In the genomic region with DNA sequence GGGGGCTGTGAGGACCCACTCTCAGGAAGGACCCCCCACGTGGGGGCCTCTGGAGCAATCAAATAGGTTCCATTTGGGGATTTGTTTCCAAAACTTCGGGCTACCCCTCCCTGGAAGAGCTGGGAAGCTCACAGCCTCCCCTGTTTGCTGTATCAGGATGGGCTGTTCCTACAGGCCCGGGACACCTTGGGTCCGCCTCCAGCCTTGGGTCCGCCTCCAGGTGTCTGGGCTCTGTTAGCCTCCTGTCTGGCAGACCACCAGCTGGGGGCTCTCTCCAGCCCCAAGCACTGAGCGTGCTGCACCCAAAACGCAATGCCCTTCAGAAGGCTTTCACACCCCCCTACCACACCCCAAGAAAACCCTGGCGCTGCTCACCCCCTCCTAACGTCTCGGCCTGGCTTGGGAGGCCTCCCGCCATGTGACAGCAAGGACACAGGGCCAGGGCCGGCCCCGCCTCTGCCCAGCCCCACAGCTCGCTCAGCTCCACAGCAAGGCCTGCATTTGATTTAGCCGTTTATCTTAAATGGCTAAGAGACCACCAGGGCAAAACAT, we compare ENCODE assay signal across 1 cellular context.
A peak's percentile ranks its signal among the peaks of the same experiment; 100 is the strongest.
TF ChIP-seq lines count a peak whose summit lies in the region.

No MANE protein-coding gene starts in this region.

TF ChIP-seq in HEK293, 187 proteins besides CTCF, POLR2A, EP300 and RAD21 (continued from another document and continues in another):
- no peak for TF ChIP-seq PRDM2 (tag by site-specific recombination; IDR thresholded peaks at IDR 0.05; ENCODE audit: borderline replicate concordance)
- TF ChIP-seq ZNF362 (tag by site-specific recombination; IDR thresholded peaks at IDR 0.05) = no peak
- TF ChIP-seq GLI4 (tag by site-specific recombination; IDR thresholded peaks at IDR 0.05) = no peak
- no peak for TF ChIP-seq ZNF692 (tag by site-specific recombination; IDR thresholded peaks at IDR 0.05)
- TF ChIP-seq, protein P1, sequence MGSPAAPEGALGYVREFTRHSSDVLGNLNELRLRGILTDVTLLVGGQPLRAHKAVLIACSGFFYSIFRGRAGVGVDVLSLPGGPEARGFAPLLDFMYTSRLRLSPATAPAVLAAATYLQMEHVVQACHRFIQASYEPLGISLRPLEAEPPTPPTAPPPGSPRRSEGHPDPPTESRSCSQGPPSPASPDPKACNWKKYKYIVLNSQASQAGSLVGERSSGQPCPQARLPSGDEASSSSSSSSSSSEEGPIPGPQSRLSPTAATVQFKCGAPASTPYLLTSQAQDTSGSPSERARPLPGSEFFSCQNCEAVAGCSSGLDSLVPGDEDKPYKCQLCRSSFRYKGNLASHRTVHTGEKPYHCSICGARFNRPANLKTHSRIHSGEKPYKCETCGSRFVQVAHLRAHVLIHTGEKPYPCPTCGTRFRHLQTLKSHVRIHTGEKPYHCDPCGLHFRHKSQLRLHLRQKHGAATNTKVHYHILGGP (tag by site-specific recombination; IDR thresholded peaks at IDR 0.05) = no peak
- no peak for TF ChIP-seq ZNF621 (tag by site-specific recombination; IDR thresholded peaks at IDR 0.05)
- TF ChIP-seq, protein P2, sequence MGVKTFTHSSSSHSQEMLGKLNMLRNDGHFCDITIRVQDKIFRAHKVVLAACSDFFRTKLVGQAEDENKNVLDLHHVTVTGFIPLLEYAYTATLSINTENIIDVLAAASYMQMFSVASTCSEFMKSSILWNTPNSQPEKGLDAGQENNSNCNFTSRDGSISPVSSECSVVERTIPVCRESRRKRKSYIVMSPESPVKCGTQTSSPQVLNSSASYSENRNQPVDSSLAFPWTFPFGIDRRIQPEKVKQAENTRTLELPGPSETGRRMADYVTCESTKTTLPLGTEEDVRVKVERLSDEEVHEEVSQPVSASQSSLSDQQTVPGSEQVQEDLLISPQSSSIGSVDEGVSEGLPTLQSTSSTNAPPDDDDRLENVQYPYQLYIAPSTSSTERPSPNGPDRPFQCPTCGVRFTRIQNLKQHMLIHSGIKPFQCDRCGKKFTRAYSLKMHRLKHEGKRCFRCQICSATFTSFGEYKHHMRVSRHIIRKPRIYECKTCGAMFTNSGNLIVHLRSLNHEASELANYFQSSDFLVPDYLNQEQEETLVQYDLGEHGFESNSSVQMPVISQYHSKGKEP (tag by site-specific recombination; IDR thresholded peaks at IDR 0.05) = no peak
- TF ChIP-seq ZNF555 (tag by site-specific recombination; conservative IDR thresholded peaks at IDR 0.05) = no peak
- no peak for TF ChIP-seq ZNF146 (tag by site-specific recombination; IDR thresholded peaks at IDR 0.05)
- no peak for TF ChIP-seq ZSCAN4 (tag by site-specific recombination; IDR thresholded peaks at IDR 0.05)
- TF ChIP-seq ZNF707 (tag by site-specific recombination; IDR thresholded peaks at IDR 0.05) = no peak
- no peak for TF ChIP-seq TRIM28 (IDR thresholded peaks at IDR 0.05; ENCODE audit: borderline replicate concordance, low read length)
- TF ChIP-seq SCRT1 (tag by site-specific recombination; IDR thresholded peaks at IDR 0.05; ENCODE audit: borderline replicate concordance) = no peak
- no peak for TF ChIP-seq ZXDB (tag by site-specific recombination; IDR thresholded peaks at IDR 0.05)
- no peak for TF ChIP-seq PRDM1 (tag by site-specific recombination; IDR thresholded peaks at IDR 0.05)
- TF ChIP-seq ZNF629 (tag by site-specific recombination; IDR thresholded peaks at IDR 0.05) = no peak
- TF ChIP-seq, protein P3, sequence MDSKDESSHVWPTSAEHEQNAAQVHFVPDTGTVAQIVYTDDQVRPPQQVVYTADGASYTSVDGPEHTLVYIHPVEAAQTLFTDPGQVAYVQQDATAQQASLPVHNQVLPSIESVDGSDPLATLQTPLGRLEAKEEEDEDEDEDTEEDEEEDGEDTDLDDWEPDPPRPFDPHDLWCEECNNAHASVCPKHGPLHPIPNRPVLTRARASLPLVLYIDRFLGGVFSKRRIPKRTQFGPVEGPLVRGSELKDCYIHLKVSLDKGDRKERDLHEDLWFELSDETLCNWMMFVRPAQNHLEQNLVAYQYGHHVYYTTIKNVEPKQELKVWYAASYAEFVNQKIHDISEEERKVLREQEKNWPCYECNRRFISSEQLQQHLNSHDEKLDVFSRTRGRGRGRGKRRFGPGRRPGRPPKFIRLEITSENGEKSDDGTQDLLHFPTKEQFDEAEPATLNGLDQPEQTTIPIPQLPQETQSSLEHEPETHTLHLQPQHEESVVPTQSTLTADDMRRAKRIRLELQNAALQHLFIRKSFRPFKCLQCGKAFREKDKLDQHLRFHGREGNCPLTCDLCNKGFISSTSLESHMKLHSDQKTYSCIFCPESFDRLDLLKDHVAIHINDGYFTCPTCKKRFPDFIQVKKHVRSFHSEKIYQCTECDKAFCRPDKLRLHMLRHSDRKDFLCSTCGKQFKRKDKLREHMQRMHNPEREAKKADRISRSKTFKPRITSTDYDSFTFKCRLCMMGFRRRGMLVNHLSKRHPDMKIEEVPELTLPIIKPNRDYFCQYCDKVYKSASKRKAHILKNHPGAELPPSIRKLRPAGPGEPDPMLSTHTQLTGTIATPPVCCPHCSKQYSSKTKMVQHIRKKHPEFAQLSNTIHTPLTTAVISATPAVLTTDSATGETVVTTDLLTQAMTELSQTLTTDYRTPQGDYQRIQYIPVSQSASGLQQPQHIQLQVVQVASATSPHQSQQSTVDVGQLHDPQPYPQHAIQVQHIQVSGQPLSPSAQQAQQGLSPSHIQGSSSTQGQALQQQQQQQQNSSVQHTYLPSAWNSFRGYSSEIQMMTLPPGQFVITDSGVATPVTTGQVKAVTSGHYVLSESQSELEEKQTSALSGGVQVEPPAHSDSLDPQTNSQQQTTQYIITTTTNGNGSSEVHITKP (tag by site-specific recombination; IDR thresholded peaks at IDR 0.05) = peak; percentile 94
- TF ChIP-seq, protein P4, sequence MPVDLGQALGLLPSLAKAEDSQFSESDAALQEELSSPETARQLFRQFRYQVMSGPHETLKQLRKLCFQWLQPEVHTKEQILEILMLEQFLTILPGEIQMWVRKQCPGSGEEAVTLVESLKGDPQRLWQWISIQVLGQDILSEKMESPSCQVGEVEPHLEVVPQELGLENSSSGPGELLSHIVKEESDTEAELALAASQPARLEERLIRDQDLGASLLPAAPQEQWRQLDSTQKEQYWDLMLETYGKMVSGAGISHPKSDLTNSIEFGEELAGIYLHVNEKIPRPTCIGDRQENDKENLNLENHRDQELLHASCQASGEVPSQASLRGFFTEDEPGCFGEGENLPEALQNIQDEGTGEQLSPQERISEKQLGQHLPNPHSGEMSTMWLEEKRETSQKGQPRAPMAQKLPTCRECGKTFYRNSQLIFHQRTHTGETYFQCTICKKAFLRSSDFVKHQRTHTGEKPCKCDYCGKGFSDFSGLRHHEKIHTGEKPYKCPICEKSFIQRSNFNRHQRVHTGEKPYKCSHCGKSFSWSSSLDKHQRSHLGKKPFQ (tag by site-specific recombination; IDR thresholded peaks at IDR 0.05) = no peak
- TF ChIP-seq ZNF24 (tag by site-specific recombination; IDR thresholded peaks at IDR 0.05) = no peak
- no peak for TF ChIP-seq ZFP37 (tag by site-specific recombination; IDR thresholded peaks at IDR 0.05)
- TF ChIP-seq, protein P5, sequence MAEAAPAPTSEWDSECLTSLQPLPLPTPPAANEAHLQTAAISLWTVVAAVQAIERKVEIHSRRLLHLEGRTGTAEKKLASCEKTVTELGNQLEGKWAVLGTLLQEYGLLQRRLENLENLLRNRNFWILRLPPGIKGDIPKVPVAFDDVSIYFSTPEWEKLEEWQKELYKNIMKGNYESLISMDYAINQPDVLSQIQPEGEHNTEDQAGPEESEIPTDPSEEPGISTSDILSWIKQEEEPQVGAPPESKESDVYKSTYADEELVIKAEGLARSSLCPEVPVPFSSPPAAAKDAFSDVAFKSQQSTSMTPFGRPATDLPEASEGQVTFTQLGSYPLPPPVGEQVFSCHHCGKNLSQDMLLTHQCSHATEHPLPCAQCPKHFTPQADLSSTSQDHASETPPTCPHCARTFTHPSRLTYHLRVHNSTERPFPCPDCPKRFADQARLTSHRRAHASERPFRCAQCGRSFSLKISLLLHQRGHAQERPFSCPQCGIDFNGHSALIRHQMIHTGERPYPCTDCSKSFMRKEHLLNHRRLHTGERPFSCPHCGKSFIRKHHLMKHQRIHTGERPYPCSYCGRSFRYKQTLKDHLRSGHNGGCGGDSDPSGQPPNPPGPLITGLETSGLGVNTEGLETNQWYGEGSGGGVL (tag by site-specific recombination; IDR thresholded peaks at IDR 0.05) = no peak
- TF ChIP-seq ZNF311 (tag by site-specific recombination; IDR thresholded peaks at IDR 0.05; ENCODE audit: borderline replicate concordance) = no peak
- TF ChIP-seq ZNF639 (tag by site-specific recombination; IDR thresholded peaks at IDR 0.05) = no peak
- peak; percentile 72 for TF ChIP-seq ZBTB8A (tag by site-specific recombination; IDR thresholded peaks at IDR 0.05)
- no peak for TF ChIP-seq ZNF366 (tag by site-specific recombination; conservative IDR thresholded peaks at IDR 0.05)
- TF ChIP-seq ZNF48 (tag by site-specific recombination; IDR thresholded peaks at IDR 0.05) = no peak
- no peak for TF ChIP-seq ZNF548 (tag by site-specific recombination; IDR thresholded peaks at IDR 0.05)
- TF ChIP-seq ZNF600 (tag by site-specific recombination; IDR thresholded peaks at IDR 0.05) = peak; percentile 55; the same call in 1 of the 2 replicates
- TF ChIP-seq ZNF140 (tag by site-specific recombination; IDR thresholded peaks at IDR 0.05) = no peak
- TF ChIP-seq SP2 (tag by site-specific recombination; IDR thresholded peaks at IDR 0.05) = peak; percentile 37; the same call in 1 of the 2 replicates
